9 cellular contexts compared by ENCODE assay signal in the genomic region with DNA sequence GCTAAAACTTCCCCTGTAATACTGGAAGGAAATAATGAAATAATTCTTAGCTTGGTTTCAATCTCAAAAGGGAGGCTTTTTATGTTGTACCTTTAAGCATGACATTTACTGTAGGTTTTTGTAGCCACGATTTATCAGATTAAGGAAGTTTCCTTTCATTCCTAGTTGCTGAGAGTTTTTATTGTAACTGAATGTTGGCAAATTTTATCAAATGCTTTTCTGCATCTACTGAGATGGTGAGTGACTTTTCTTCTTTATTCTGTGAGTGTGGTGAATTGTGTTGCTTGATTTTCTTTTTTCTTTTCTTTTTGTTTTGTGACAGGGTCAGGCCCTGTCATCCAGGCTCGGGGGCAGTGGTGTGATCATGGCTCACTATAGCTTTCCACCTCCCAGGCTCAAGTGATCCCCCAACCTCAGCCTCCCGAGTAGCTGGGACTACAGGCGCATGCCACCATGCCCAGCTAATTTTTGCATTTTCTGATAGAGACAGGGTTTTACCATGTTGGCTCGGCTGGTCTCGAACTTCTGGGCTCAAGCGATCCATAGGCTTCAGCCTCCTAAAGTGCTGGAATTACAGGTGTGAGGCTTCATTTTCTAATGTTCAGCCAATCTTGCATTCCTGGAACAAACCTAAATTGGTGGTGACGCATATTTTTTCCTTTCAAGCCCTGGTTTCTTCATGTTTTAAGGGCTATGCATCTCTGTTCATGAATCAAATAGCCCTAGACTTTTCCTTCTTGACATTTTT. TPM values are rescaled to one million over a fixed set of nuclear protein-coding genes. Genes with fewer than 3 reads are reported as not detected.
DNase-seq lines count a peak whose midpoint lies in the region; ATAC-seq and TF ChIP-seq lines count a peak whose summit lies in the region.
"Had no signal": no experiment of that assay in that cellular context is flagged by ENCODE, and none has a peak within 500 bp of the region (broad histone marks: within the 10 kb centered on the region; RNA-seq: fewer than 3 reads in every experiment).

No MANE protein-coding gene starts in this region.

- intact Hi-C loops in sigmoid colon (cut with DNase I), result no loop called here

- H3K36me3 Mint-ChIP-seq in WTC11, result peaks cover 19% of the 10 kb centered on the region

- H3K4me1 ChIP-seq in sigmoid colon, result peaks cover 0 to 14% (median 3%) of the 10 kb centered on the region in 4 donors

- H3K27me3 ChIP-seq in sigmoid colon, result no peaks in the 10 kb centered on the region

- TF ChIP-seq EP300 in sigmoid colon (IDR thresholded peaks at IDR 0.05), result no peak

- peak overlapping the region; percentile 55 to 85 (median 72) for H3K27ac ChIP-seq in sigmoid colon

- H3K4me3 Mint-ChIP-seq in WTC11, result no peak overlapping the region

- WGBS in sigmoid colon, 2 donors, result 76 to 77% methylated on average over 8 of the region's 8 CpGs

- CTCF ChIA-PET in WTC11 (lab: Charles Lee), result interaction anchor here (1.0 to 2.8 kb wide), 3 partner anchors 17 to 35 kb away, joined by 3 to 9 read pairs (median 6); no protein-coding TSS in a partner anchor

- H3K4me3 ChIP-seq in fibroblast of the aortic adventitia (ENCODE audit: low read depth, low read length), result no peak overlapping the region
- no peak overlapping the region for H3K4me3 ChIP-seq in sigmoid colon

- peak; percentile 33 for DNase-seq in GF-D8 (lab: John Stamatoyannopoulos, UW)
- DNase-seq in WTC11 (ENCODE audit: low spot score), result no peak
- peak; percentile 60 for DNase-seq in fibroblast of the aortic adventitia (ENCODE audit: low read depth)
- no peak for DNase-seq in sigmoid colon
- no peak for DNase-seq in central memory CD4-positive, alpha-beta T cell
- no peak for DNase-seq in SW 1271 (lab: John Stamatoyannopoulos, UW)
- DNase-seq: activated CD8-positive, alpha-beta memory T cell treated with anti-CD3 and anti-CD28 coated beads, Interleukin-2, amount 50 U/mL, for 48 hours had no signal

- H3K9me3 Mint-ChIP-seq in WTC11, result peaks cover 22% of the 10 kb centered on the region

- POLR2A ChIA-PET in WTC11 (lab: Charles Lee), result no interaction called here

- peaks cover 4% of the 10 kb centered on the region; the same call in 1 of the 2 replicates for H3K27me3 Mint-ChIP-seq in WTC11 (ENCODE audit: low read depth)

- H3K27ac Mint-ChIP-seq in WTC11, result peak overlapping the region; percentile 92

- no peaks in the 10 kb centered on the region for H3K36me3 ChIP-seq in sigmoid colon

- no peaks in the 10 kb centered on the region for H3K9me3 ChIP-seq in sigmoid colon

- no peak for TF ChIP-seq POLR2A in sigmoid colon (IDR thresholded peaks at IDR 0.05)

- peaks cover 36% of the 10 kb centered on the region for H3K4me1 Mint-ChIP-seq in WTC11

- ATAC-seq in WTC11 (no peak), GM18858 (IDR thresholded peaks at IDR 0.05; ENCODE audit: unreplicated experiment) (no peak), GM19328 (IDR thresholded peaks at IDR 0.05; ENCODE audit: unreplicated experiment) (no peak)

- no peak for TF ChIP-seq CTCF in WTC11 (IDR thresholded peaks at IDR 0.05)
- TF ChIP-seq CTCF in fibroblast of the aortic adventitia (IDR thresholded peaks at IDR 0.05; ENCODE audit: insufficient read depth, low read length), result no peak
- TF ChIP-seq CTCF in sigmoid colon (IDR thresholded peaks at IDR 0.05), result no peak

TF ChIP-seq in WTC11, 78 proteins besides CTCF, POLR2A, EP300 and RAD21:
- TF ChIP-seq, protein P1, sequence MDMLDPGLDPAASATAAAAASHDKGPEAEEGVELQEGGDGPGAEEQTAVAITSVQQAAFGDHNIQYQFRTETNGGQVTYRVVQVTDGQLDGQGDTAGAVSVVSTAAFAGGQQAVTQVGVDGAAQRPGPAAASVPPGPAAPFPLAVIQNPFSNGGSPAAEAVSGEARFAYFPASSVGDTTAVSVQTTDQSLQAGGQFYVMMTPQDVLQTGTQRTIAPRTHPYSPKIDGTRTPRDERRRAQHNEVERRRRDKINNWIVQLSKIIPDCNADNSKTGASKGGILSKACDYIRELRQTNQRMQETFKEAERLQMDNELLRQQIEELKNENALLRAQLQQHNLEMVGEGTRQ (CRISPR knock-in tag; IDR thresholded peaks at IDR 0.05), result no peak
- TF ChIP-seq RORB (CRISPR knock-in tag; IDR thresholded peaks at IDR 0.05) (no peak), NR2C2 (CRISPR knock-in tag; IDR thresholded peaks at IDR 0.05) (no peak), JUN (CRISPR knock-in tag; IDR thresholded peaks at IDR 0.05) (no peak), TEAD4 (CRISPR knock-in tag; IDR thresholded peaks at IDR 0.05) (no peak), ZNF138 (CRISPR knock-in tag; conservative IDR thresholded peaks at IDR 0.05) (no peak), FOXK1 (CRISPR knock-in tag; IDR thresholded peaks at IDR 0.05) (no peak), SP1 (CRISPR knock-in tag; conservative IDR thresholded peaks at IDR 0.05) (no peak), PRRX2 (CRISPR knock-in tag; IDR thresholded peaks at IDR 0.05) (no peak), ZBTB21 (CRISPR knock-in tag; IDR thresholded peaks at IDR 0.05; ENCODE audit: borderline replicate concordance) (no peak)
- TF ChIP-seq, protein P2, sequence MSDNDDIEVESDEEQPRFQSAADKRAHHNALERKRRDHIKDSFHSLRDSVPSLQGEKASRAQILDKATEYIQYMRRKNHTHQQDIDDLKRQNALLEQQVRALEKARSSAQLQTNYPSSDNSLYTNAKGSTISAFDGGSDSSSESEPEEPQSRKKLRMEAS (CRISPR knock-in tag; IDR thresholded peaks at IDR 0.05), result no peak
- TF ChIP-seq, protein P3, sequence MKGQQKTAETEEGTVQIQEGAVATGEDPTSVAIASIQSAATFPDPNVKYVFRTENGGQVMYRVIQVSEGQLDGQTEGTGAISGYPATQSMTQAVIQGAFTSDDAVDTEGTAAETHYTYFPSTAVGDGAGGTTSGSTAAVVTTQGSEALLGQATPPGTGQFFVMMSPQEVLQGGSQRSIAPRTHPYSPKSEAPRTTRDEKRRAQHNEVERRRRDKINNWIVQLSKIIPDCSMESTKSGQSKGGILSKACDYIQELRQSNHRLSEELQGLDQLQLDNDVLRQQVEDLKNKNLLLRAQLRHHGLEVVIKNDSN (CRISPR knock-in tag; IDR thresholded peaks at IDR 0.05), result no peak
- TF ChIP-seq, protein P4, sequence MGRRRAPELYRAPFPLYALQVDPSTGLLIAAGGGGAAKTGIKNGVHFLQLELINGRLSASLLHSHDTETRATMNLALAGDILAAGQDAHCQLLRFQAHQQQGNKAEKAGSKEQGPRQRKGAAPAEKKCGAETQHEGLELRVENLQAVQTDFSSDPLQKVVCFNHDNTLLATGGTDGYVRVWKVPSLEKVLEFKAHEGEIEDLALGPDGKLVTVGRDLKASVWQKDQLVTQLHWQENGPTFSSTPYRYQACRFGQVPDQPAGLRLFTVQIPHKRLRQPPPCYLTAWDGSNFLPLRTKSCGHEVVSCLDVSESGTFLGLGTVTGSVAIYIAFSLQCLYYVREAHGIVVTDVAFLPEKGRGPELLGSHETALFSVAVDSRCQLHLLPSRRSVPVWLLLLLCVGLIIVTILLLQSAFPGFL (CRISPR knock-in tag; IDR thresholded peaks at IDR 0.05; ENCODE audit: borderline replicate concordance), result no peak

RNA-seq across cellular contexts. Expression of a gene that starts 26.2 kb away (rescaled TPM):
- total RNA-seq in WTC11 (2021) (0.85 to 1.1 TPM (median 0.94 TPM) in 3 replicates), fibroblast of the aortic adventitia (ENCODE audit: low replicate concordance) (0.99 and 5.6 TPM in 2 replicates), sigmoid colon (1 to 10 TPM; 1.2 to 8.6 (median 3.8) TPM)
- 1 to 10 TPM in 1 of 3 donors, not detected in 2; 2.6 TPM for polyA plus RNA-seq in sigmoid colon

RNA-seq across cellular contexts. Expression of a gene that starts 37.4 kb away (rescaled TPM):
- total RNA-seq in WTC11 (2021), result 0.09 to 0.32 TPM (median 0.20 TPM) in 3 replicates
- 4.4 and 27.8 TPM in 2 replicates for total RNA-seq in fibroblast of the aortic adventitia (ENCODE audit: low replicate concordance)
- total RNA-seq in sigmoid colon, result 10 to 100 TPM; 15.3 to 35.2 (median 24.5) TPM
- 10 to 100 TPM in 1 of 3 donors, 1 to 10 TPM in 2; 2.8 to 26.2 (median 4.8) TPM for polyA plus RNA-seq in sigmoid colon

Comparison
In these comparisons a context has a peak if more than half of its experiments do, and no peak if none do; other contexts are left out.
1. DNase-seq: peak in GF-D8 (single experiment) and fibroblast of the aortic adventitia (single experiment); none in WTC11 (single experiment), sigmoid colon (single experiment), central memory CD4-positive, alpha-beta T cell (single experiment) and SW 1271 (0 of 2).